ENCODE assay signal across 31 cellular contexts in the genomic region with DNA sequence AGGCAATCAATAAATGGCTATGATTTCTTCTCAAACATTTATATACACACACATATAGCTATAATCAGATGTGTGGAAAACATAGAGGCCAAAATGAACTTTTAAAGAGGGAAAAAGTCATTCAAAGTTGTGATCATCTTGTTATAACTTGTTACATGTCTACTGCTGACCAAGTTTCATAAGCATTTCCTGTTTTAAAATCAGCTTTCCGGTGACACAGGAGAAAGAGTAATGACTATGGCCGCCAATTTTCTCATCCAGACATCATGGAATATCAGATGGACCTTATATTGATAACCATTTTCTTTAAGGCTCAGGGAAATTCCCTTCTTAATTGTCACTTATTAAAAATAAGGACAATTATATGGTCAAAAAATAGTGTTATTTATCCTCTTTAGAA.
"Had no signal": no experiment of that assay in that cellular context is flagged by ENCODE, and none has a peak within 500 bp of the region (broad histone marks: within the 10 kb centered on the region; RNA-seq: fewer than 3 reads in every experiment).

No MANE protein-coding gene starts in this region.

- H3K27me3 ChIP-seq: body of pancreas, cardiac muscle cell, colonic mucosa, dorsolateral prefrontal cortex, esophagus squamous epithelium had no signal

- ATAC-seq: activated CD8-positive, alpha-beta T cell treated with anti-CD3 and anti-CD28 coated beads for 36 hours; activated T-cell treated with anti-CD3 and anti-CD28 coated beads, Interleukin-2, amount 50 U/mL, for 4 hours; activated T-helper 17 cell treated with anti-CD3 and anti-CD28 coated beads, Interleukin-2, amount 50 U/mL, for 72 hours; body of pancreas; T-helper 17 cell; WTC11 had no signal

- H3K36me3 ChIP-seq: cardiac muscle cell, colonic mucosa, esophagus squamous epithelium had no signal

- DNase-seq: activated CD4-positive, alpha-beta T cell treated with anti-CD3 and anti-CD28 coated beads for 1 hour; activated CD4-positive, alpha-beta T cell treated with anti-CD3 and anti-CD28 coated beads for 4 hours; activated CD4-positive, alpha-beta T cell treated with anti-CD3 and anti-CD28 coated beads, Interleukin-2, amount 10 ng/mL, durations not matched to agents 7 days and 5 days; activated CD4-positive, alpha-beta T cell treated with anti-CD3 and anti-CD28 coated beads, Interleukin-2, amount 50 U/mL, for 48 hours; activated CD8-positive, alpha-beta memory T cell treated with anti-CD3 and anti-CD28 coated beads for 24 hours; activated CD8-positive, alpha-beta T cell treated with anti-CD3 and anti-CD28 coated beads for 36 hours; activated effector memory CD4-positive, alpha-beta T cell treated with Interleukin-2 at 50 U/mL for 16 hours; activated gamma-delta T cell treated with Interleukin-2 at 50 U/mL for 16 hours; activated naive CD4-positive, alpha-beta T cell treated with anti-CD3 and anti-CD28 coated beads, Interleukin-2, amount 50 U/mL, for 16 hours; activated naive CD4-positive, alpha-beta T cell treated with Interleukin-2 at 50 U/mL for 16 hours; activated T-cell treated with anti-CD3 and anti-CD28 coated beads, Interleukin-2, amount 50 U/mL, for 4 hours; amniotic stem cell; anterior cingulate cortex; body of pancreas; central memory CD4-positive, alpha-beta T cell; cerebellar nuclear complex; colonic mucosa; dorsolateral prefrontal cortex; effector memory CD4-positive, alpha-beta T cell; endodermal cell; esophagus squamous epithelium; foreskin fibroblast; head of caudate nucleus; hippocampal formation; T-helper 1 cell; T-helper 17 cell had no signal

- H3K27ac ChIP-seq: body of pancreas, cardiac muscle cell, colonic mucosa, dorsolateral prefrontal cortex, epithelial cell of prostate, esophagus squamous epithelium had no signal

- H3K4me3 ChIP-seq: body of pancreas, cardiac muscle cell, colonic mucosa, dorsolateral prefrontal cortex, esophagus squamous epithelium had no signal

- FAIRE-seq: frontal cortex had no signal
